ENCODE assay signal across 1 cellular context in the genomic region with DNA sequence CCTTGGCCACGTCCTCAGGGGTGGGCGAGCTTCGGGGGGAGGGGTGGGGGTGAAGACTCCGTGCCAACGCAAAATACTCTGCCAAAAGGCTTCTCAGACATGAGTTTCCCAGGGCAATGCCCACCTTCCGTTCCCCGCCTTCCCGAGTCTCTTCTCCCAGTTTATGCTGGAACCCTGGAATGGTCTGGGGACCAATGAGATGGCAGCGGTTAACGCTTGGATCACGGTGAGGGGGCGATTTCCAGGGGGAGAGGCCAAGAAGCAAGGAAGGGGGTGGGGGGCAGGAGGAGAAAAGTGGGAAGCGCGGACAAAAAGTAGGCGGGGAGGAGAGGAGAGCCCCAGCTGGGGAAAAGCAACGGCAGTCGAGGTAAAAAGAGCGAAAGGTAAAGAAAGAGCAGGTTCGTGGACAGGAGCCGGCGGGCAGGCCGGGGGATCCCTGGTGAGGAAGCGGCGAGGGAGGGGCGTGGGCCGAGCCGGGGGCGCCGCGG.
TF ChIP-seq lines count a peak whose summit lies in the region.

No MANE protein-coding gene starts in this region.

TF ChIP-seq in IMR-90, 13 proteins besides CTCF, POLR2A, EP300 and RAD21 (continued from another document):
- TF ChIP-seq, protein P1, sequence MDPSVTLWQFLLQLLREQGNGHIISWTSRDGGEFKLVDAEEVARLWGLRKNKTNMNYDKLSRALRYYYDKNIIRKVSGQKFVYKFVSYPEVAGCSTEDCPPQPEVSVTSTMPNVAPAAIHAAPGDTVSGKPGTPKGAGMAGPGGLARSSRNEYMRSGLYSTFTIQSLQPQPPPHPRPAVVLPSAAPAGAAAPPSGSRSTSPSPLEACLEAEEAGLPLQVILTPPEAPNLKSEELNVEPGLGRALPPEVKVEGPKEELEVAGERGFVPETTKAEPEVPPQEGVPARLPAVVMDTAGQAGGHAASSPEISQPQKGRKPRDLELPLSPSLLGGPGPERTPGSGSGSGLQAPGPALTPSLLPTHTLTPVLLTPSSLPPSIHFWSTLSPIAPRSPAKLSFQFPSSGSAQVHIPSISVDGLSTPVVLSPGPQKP (IDR thresholded peaks at IDR 0.05; ENCODE audit: borderline replicate concordance, low read depth, low read length), result no peak
- TF ChIP-seq MXI1 (IDR thresholded peaks at IDR 0.05; ENCODE audit: borderline replicate concordance, low read depth, low read length), result no peak
- TF ChIP-seq NFE2L2 (IDR thresholded peaks at IDR 0.05; ENCODE audit: low read depth, low read length), result no peak
- TF ChIP-seq SMC3 (IDR thresholded peaks at IDR 0.05; ENCODE audit: low read depth, low read length), result no peak
- TF ChIP-seq CHD1 (IDR thresholded peaks at IDR 0.05; ENCODE audit: low read depth, low read length), result no peak
- no peak for TF ChIP-seq CEBPB (IDR thresholded peaks at IDR 0.05; ENCODE audit: low read depth, low read length)
